Comparison of ENCODE assay signal across 1 cellular context in the genomic region with DNA sequence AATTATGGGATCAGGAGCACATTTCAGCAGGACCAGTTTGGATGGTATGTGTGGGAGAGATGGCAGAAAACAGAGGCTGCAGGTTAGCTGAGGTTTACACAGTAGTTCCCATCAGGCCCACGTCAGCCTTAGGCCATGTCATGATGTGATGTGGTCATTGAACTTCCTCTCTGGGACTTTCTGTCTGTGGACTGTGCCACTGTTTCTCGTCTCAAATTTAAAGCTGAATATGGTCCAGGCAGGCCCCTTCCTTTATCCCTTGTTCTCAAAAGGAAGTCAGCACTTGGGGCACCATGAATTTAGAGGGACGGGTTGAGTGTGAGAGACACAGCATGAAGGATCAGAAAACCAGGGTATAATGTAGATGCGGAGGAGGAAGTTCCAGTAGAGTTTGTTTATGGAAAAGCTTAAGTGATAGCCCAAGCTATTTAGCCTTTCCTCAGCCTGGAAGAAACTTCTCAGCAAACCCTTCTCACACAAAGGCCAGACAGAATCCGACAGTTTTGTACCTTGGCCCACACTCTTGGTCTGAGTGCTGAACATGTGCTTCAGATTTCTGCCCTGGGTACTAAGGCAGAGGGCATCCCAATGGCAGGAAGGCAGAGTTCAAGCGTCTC.
TF ChIP-seq lines count a peak whose summit lies in the region.

No MANE protein-coding gene starts in this region.

TF ChIP-seq in GM23338, 12 proteins besides CTCF, POLR2A, EP300 and RAD21 (continued from another document):
- TF ChIP-seq, protein P1, sequence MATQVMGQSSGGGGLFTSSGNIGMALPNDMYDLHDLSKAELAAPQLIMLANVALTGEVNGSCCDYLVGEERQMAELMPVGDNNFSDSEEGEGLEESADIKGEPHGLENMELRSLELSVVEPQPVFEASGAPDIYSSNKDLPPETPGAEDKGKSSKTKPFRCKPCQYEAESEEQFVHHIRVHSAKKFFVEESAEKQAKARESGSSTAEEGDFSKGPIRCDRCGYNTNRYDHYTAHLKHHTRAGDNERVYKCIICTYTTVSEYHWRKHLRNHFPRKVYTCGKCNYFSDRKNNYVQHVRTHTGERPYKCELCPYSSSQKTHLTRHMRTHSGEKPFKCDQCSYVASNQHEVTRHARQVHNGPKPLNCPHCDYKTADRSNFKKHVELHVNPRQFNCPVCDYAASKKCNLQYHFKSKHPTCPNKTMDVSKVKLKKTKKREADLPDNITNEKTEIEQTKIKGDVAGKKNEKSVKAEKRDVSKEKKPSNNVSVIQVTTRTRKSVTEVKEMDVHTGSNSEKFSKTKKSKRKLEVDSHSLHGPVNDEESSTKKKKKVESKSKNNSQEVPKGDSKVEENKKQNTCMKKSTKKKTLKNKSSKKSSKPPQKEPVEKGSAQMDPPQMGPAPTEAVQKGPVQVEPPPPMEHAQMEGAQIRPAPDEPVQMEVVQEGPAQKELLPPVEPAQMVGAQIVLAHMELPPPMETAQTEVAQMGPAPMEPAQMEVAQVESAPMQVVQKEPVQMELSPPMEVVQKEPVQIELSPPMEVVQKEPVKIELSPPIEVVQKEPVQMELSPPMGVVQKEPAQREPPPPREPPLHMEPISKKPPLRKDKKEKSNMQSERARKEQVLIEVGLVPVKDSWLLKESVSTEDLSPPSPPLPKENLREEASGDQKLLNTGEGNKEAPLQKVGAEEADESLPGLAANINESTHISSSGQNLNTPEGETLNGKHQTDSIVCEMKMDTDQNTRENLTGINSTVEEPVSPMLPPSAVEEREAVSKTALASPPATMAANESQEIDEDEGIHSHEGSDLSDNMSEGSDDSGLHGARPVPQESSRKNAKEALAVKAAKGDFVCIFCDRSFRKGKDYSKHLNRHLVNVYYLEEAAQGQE (IDR thresholded peaks at IDR 0.05; ENCODE audit: unreplicated experiment) = no peak
- TF ChIP-seq POLR2AphosphoS5 (IDR thresholded peaks at IDR 0.05; ENCODE audit: low read depth) (no peak), ZNF331 (CRISPR knock-in tag; IDR thresholded peaks at IDR 0.05; ENCODE audit: low read depth) (no peak), ZNF114 (CRISPR knock-in tag; IDR thresholded peaks at IDR 0.05) (no peak), EZH2phosphoT487 (IDR thresholded peaks at IDR 0.05; ENCODE audit: unreplicated experiment) (no peak)
- TF ChIP-seq, protein P2, sequence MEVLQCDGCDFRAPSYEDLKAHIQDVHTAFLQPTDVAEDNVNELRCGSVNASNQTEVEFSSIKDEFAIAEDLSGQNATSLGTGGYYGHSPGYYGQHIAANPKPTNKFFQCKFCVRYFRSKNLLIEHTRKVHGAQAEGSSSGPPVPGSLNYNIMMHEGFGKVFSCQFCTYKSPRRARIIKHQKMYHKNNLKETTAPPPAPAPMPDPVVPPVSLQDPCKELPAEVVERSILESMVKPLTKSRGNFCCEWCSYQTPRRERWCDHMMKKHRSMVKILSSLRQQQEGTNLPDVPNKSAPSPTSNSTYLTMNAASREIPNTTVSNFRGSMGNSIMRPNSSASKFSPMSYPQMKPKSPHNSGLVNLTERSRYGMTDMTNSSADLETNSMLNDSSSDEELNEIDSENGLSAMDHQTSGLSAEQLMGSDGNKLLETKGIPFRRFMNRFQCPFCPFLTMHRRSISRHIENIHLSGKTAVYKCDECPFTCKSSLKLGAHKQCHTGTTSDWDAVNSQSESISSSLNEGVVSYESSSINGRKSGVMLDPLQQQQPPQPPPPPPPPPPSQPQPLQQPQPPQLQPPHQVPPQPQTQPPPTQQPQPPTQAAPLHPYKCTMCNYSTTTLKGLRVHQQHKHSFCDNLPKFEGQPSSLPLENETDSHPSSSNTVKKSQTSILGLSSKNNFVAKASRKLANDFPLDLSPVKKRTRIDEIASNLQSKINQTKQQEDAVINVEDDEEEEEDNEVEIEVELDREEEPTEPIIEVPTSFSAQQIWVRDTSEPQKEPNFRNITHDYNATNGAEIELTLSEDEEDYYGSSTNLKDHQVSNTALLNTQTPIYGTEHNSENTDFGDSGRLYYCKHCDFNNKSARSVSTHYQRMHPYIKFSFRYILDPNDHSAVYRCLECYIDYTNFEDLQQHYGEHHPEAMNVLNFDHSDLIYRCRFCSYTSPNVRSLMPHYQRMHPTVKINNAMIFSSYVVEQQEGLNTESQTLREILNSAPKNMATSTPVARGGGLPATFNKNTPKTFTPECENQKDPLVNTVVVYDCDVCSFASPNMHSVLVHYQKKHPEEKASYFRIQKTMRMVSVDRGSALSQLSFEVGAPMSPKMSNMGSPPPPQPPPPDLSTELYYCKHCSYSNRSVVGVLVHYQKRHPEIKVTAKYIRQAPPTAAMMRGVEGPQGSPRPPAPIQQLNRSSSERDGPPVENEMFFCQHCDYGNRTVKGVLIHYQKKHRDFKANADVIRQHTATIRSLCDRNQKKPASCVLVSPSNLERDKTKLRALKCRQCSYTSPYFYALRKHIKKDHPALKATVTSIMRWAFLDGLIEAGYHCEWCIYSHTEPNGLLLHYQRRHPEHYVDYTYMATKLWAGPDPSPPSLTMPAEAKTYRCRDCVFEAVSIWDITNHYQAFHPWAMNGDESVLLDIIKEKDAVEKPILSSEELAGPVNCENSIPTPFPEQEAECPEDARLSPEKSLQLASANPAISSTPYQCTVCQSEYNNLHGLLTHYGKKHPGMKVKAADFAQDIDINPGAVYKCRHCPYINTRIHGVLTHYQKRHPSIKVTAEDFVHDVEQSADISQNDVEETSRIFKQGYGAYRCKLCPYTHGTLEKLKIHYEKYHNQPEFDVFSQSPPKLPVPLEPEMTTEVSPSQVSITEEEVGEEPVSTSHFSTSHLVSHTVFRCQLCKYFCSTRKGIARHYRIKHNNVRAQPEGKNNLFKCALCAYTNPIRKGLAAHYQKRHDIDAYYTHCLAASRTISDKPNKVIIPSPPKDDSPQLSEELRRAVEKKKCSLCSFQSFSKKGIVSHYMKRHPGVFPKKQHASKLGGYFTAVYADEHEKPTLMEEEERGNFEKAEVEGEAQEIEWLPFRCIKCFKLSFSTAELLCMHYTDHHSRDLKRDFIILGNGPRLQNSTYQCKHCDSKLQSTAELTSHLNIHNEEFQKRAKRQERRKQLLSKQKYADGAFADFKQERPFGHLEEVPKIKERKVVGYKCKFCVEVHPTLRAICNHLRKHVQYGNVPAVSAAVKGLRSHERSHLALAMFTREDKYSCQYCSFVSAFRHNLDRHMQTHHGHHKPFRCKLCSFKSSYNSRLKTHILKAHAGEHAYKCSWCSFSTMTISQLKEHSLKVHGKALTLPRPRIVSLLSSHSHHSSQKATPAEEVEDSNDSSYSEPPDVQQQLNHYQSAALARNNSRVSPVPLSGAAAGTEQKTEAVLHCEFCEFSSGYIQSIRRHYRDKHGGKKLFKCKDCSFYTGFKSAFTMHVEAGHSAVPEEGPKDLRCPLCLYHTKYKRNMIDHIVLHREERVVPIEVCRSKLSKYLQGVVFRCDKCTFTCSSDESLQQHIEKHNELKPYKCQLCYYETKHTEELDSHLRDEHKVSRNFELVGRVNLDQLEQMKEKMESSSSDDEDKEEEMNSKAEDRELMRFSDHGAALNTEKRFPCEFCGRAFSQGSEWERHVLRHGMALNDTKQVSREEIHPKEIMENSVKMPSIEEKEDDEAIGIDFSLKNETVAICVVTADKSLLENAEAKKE (CRISPR knock-in tag; IDR thresholded peaks at IDR 0.05) = no peak
TF ChIP-seq in GM23338: peak in this region for 0.
